8 cellular contexts compared by ENCODE assay signal in the genomic region with DNA sequence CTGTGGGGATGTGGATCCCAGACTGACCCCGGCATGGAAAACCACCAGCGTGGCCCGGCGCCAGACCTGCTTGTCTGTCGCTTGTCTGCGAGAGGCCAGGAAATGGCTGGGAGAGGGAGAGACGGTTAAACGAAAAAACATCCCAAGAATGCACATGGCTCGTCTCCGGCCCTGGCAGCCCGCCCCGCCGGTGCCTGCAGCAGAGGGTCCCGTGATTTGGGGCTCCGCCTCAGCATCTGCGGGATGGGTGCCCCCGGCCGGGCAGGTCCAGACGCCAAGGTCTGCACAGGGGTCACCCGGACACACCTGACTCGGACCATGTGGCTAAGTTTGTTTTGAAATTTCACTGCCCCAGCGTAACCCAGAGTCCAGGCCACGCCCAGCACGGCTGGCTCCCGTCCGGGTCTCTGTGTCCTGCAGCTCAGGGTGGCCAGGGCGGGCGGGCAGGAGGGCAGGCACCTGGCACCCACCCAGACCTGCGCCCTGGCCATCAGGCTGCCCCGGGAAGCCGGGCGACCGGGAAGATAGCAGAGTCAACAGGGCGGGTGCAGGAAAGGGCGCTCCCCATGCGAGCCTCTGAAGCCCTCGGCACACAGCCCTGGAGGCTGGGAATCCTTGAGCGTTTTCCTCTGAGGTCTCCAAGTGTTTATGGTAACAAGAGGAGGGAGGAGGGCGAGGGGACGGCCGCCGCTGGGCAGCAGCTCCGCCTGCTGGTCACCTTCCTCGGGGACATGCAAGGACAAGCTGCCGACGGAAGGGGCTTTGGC.
DNase-seq lines count a peak whose midpoint lies in the region; ATAC-seq and TF ChIP-seq lines count a peak whose summit lies in the region.

No MANE protein-coding gene starts in this region.

- no peaks in the 10 kb centered on the region for H3K36me3 Mint-ChIP-seq in activated T-cell treated with anti-CD3 and anti-CD28 coated beads, Interleukin-2, amount 50 U/mL, for 4 hours (ENCODE audit: insufficient read depth)

- H3K27ac ChIP-seq in ACC112 (ENCODE audit: low read depth, low read length) (peak overlapping the region; percentile 100), OCI-LY7 (ENCODE audit: low read depth, low read length, poor library complexity, severe bottlenecking) (no peak overlapping the region), epithelial cell of prostate (peak overlapping the region; percentile 40)

- no peaks in the 10 kb centered on the region for H3K9me2 ChIP-seq in OCI-LY7 (ENCODE audit: insufficient read depth, low read length)

- H3K79me2 ChIP-seq in ACC112 (ENCODE audit: control insufficient read depth, insufficient read depth, low read length, unreplicated experiment) (no peaks in the 10 kb centered on the region), OCI-LY7 (ENCODE audit: insufficient read depth, low read depth, low read length) (no peaks in the 10 kb centered on the region)

- peaks cover 5% of the 10 kb centered on the region for H3K9me3 Mint-ChIP-seq in activated T-cell treated with anti-CD3 and anti-CD28 coated beads, Interleukin-2, amount 50 U/mL, for 4 hours

- H3K4me1 Mint-ChIP-seq in activated T-cell treated with anti-CD3 and anti-CD28 coated beads, Interleukin-2, amount 50 U/mL, for 4 hours (ENCODE audit: low read depth) = peaks cover 9% of the 10 kb centered on the region

- CTCF ChIA-PET in OCI-LY7 (lab: Charles Lee; ENCODE audit: unreplicated experiment) = interaction anchor here (0.6 kb wide), 1 partner anchor 110 kb away, joined by 3 read pairs; no protein-coding TSS in a partner anchor

- no peaks in the 10 kb centered on the region for H4K20me1 ChIP-seq in OCI-LY7 (ENCODE audit: insufficient read depth, low read length)

- ATAC-seq in activated T-cell treated with anti-CD3 and anti-CD28 coated beads, Interleukin-2, amount 50 U/mL, for 4 hours = peak; percentile 50 to 53
- ATAC-seq in GM19467 (IDR thresholded peaks at IDR 0.05; ENCODE audit: unreplicated experiment) = no peak

- no TSS peak for BruUV-seq in OCI-LY7 (replicated peaks; lab: Mats Ljungman, UMichigan)

- intact Hi-C loops in OCI-LY7 (cut with micrococcal nuclease; ENCODE audit: unreplicated experiment) = loop anchor here (1.0 kb wide), 1 partner anchor 105 kb away; no protein-coding TSS in a partner anchor

- peak overlapping the region; percentile 57 for H3K4me3 Mint-ChIP-seq in activated T-cell treated with anti-CD3 and anti-CD28 coated beads, Interleukin-2, amount 50 U/mL, for 4 hours

- POLR2A ChIA-PET in OCI-LY7 (lab: Charles Lee) = no interaction called here

- H3K9me3 ChIP-seq in OCI-LY7 (ENCODE audit: low read length) = peaks cover 18% of the 10 kb centered on the region

- H3K4me2 ChIP-seq in OCI-LY7 (ENCODE audit: low read length) = no peak overlapping the region

- H3K27me3 ChIP-seq in ACC112 (ENCODE audit: insufficient read depth, low read length) = no peaks in the 10 kb centered on the region

- peak overlapping the region; percentile 64 for H3K4me3 ChIP-seq in ACC112 (ENCODE audit: low read depth, low read length)
- no peak overlapping the region for H3K4me3 ChIP-seq in OCI-LY7 (ENCODE audit: low read depth, low read length, poor library complexity, severe bottlenecking)

- H3K36me3 ChIP-seq in ACC112 (ENCODE audit: insufficient read depth, low read length) = no peaks in the 10 kb centered on the region
- H3K36me3 ChIP-seq in OCI-LY7 (ENCODE audit: insufficient read depth, low read length) = no peaks in the 10 kb centered on the region

- H3K4me1 ChIP-seq in ACC112 (ENCODE audit: control insufficient read depth, insufficient read depth, low read length, unreplicated experiment) = peaks cover 30% of the 10 kb centered on the region
- H3K4me1 ChIP-seq in OCI-LY7 (ENCODE audit: insufficient read depth, low read length, poor library complexity, severe bottlenecking) = no peaks in the 10 kb centered on the region

- TF ChIP-seq CTCF in OCI-LY7 (conservative IDR thresholded peaks at IDR 0.05; ENCODE audit: low read length) = peak; percentile 58

- DNase-seq in H4 (ENCODE audit: low spot score) = peak; percentile 87
- no peak for DNase-seq in OCI-LY7 (ENCODE audit: low spot score)
- DNase-seq in activated T-cell treated with anti-CD3 and anti-CD28 coated beads, Interleukin-2, amount 50 U/mL, for 4 hours = peak; percentile 61
- DNase-seq in epithelial cell of prostate (ENCODE audit: low read depth, low spot score) = peak; percentile 20
- peak; percentile 81 for DNase-seq in midbrain (lab: John Stamatoyannopoulos, UW)
- DNase-seq in stimulated activated CD8-positive, alpha-beta memory T cell treated with anti-CD3 and anti-CD28 coated beads, Interleukin-2, amount 100 ng/mL, for 1 hour (ENCODE audit: low read depth in 2 of 2) = peak; percentile 40 to 52

- H2AFZ ChIP-seq in ACC112 (ENCODE audit: low read length, unreplicated experiment) (no peak overlapping the region), OCI-LY7 (ENCODE audit: low read length) (no peak overlapping the region)

- peaks cover 3% of the 10 kb centered on the region for H3K27me3 Mint-ChIP-seq in activated T-cell treated with anti-CD3 and anti-CD28 coated beads, Interleukin-2, amount 50 U/mL, for 4 hours (ENCODE audit: low read depth)
